19 cellular contexts compared by ENCODE assay signal in genomic region chr20:48629960-48630315, GRCh38.
DNase-seq lines count a peak whose midpoint lies in the region; ATAC-seq and TF ChIP-seq lines count a peak whose summit lies in the region.
"Had no signal": no experiment of that assay in that cellular context is flagged by ENCODE, and none has a peak within 500 bp of the region (broad histone marks: within the 10 kb centered on the region; RNA-seq: fewer than 3 reads in every experiment).

No MANE protein-coding gene starts in this region.

- H3K36me3 ChIP-seq in lower lobe of right lung (peaks cover 92% of the 10 kb centered on the region), upper lobe of right lung (peaks cover 47% of the 10 kb centered on the region)

- no peak overlapping the region for H3K4me3 Mint-ChIP-seq in activated T-cell treated with anti-CD3 and anti-CD28 coated beads, Interleukin-2, amount 50 U/mL, for 72 hours
- no peak overlapping the region for H3K4me3 Mint-ChIP-seq in activated T-cell treated with anti-CD3 and anti-CD28 coated beads, Interleukin-2, amount 50 U/mL, for 24 hours
- H3K4me3 Mint-ChIP-seq in chondrocyte (ENCODE audit: unreplicated experiment) = no peak overlapping the region
- H3K4me3 Mint-ChIP-seq: B cell; CD4-positive, alpha-beta T cell had no signal

- H3K27me3 Mint-ChIP-seq in activated T-cell treated with anti-CD3 and anti-CD28 coated beads, Interleukin-2, amount 50 U/mL, for 72 hours (ENCODE audit: low read depth) = no peaks in the 10 kb centered on the region
- H3K27me3 Mint-ChIP-seq in activated T-cell treated with anti-CD3 and anti-CD28 coated beads, Interleukin-2, amount 50 U/mL, for 24 hours = no peaks in the 10 kb centered on the region
- H3K27me3 Mint-ChIP-seq in chondrocyte (ENCODE audit: low read depth) = no peaks in the 10 kb centered on the region
- H3K27me3 Mint-ChIP-seq: B cell; CD4-positive, alpha-beta T cell had no signal

- H3K36me3 Mint-ChIP-seq in activated T-cell treated with anti-CD3 and anti-CD28 coated beads, Interleukin-2, amount 50 U/mL, for 72 hours (ENCODE audit: insufficient read depth in 2 of 2) = peaks cover 12 to 17% of the 10 kb centered on the region in 2 donors
- peaks cover 79% of the 10 kb centered on the region for H3K36me3 Mint-ChIP-seq in activated T-cell treated with anti-CD3 and anti-CD28 coated beads, Interleukin-2, amount 50 U/mL, for 24 hours (ENCODE audit: low read depth)
- H3K36me3 Mint-ChIP-seq in chondrocyte (ENCODE audit: low read depth) = peaks cover 3% of the 10 kb centered on the region

- H3K27me3 ChIP-seq in lower lobe of right lung (ENCODE audit: low read depth) = no peaks in the 10 kb centered on the region
- H3K27me3 ChIP-seq in upper lobe of right lung = no peaks in the 10 kb centered on the region

- no peak overlapping the region for H3K4me3 ChIP-seq in lower lobe of right lung
- H3K4me3 ChIP-seq in upper lobe of right lung = no peak overlapping the region

- H3K27ac Mint-ChIP-seq in activated T-cell treated with anti-CD3 and anti-CD28 coated beads, Interleukin-2, amount 50 U/mL, for 72 hours = peak overlapping the region; percentile 25
- no peak overlapping the region for H3K27ac Mint-ChIP-seq in activated T-cell treated with anti-CD3 and anti-CD28 coated beads, Interleukin-2, amount 50 U/mL, for 24 hours
- H3K27ac Mint-ChIP-seq in chondrocyte (ENCODE audit: unreplicated experiment) = no peak overlapping the region
- H3K27ac Mint-ChIP-seq: B cell; CD4-positive, alpha-beta T cell had no signal

- intact Hi-C loops in lower lobe of right lung (cut with DNase I) = no loop called here
- intact Hi-C loops in upper lobe of right lung (cut with DNase I) = loop anchor here (10.0 kb wide), 2 partner anchors 845 to 965 kb away; partner anchors contain the start of gene SULF2

- H3K9me3 ChIP-seq in lower lobe of right lung (no peaks in the 10 kb centered on the region), upper lobe of right lung (no peaks in the 10 kb centered on the region)

- no peak for DNase-seq in activated T-cell treated with anti-CD3 and anti-CD28 coated beads, Interleukin-2, amount 50 U/mL, for 72 hours
- no peak for DNase-seq in activated T-cell treated with anti-CD3 and anti-CD28 coated beads, Interleukin-2, amount 50 U/mL, for 24 hours
- DNase-seq in chondrocyte (ENCODE audit: low spot score) (peak; percentile 51), lower lobe of right lung (peak; percentile 22), activated gamma-delta T cell (lab: John Stamatoyannopoulos, UW) (no peak), DMS79 treated with DMSO at 0.1 percent for 48 hours (lab: John Stamatoyannopoulos, UW) (no peak), dermis blood vessel endothelial cell (no peak), upper lobe of right lung (no peak)
- DNase-seq: CD4-positive, alpha-beta T cell; DMS53; IMR-90; Karpas-422; NCI-H1417 treated with DMSO at 0.1 percent for 48 hours; NCI-H187 treated with DMSO at 0.1 percent for 48 hours; NCI-H524; NCI-H82; OCI-M1; Right ventricle myocardium superior had no signal

- TF ChIP-seq CTCF in chondrocyte (IDR thresholded peaks at IDR 0.05) (no peak), lower lobe of right lung (IDR thresholded peaks at IDR 0.05) (no peak), upper lobe of right lung (IDR thresholded peaks at IDR 0.05) (no peak)

- H3K4me1 ChIP-seq in lower lobe of right lung = no peaks in the 10 kb centered on the region
- no peaks in the 10 kb centered on the region for H3K4me1 ChIP-seq in upper lobe of right lung

- ATAC-seq in activated T-cell treated with anti-CD3 and anti-CD28 coated beads, Interleukin-2, amount 50 U/mL, for 72 hours (replicated peaks in 1 of 2) = no peak
- ATAC-seq in lower lobe of right lung (no peak), upper lobe of right lung (no peak)

- no peaks in the 10 kb centered on the region for H3K9me3 Mint-ChIP-seq in activated T-cell treated with anti-CD3 and anti-CD28 coated beads, Interleukin-2, amount 50 U/mL, for 72 hours
- H3K9me3 Mint-ChIP-seq in activated T-cell treated with anti-CD3 and anti-CD28 coated beads, Interleukin-2, amount 50 U/mL, for 24 hours = no peaks in the 10 kb centered on the region
- H3K9me3 Mint-ChIP-seq in chondrocyte (ENCODE audit: low read depth) = no peaks in the 10 kb centered on the region
- H3K9me3 Mint-ChIP-seq: CD4-positive, alpha-beta T cell had no signal

- H3K4me1 Mint-ChIP-seq in activated T-cell treated with anti-CD3 and anti-CD28 coated beads, Interleukin-2, amount 50 U/mL, for 72 hours (ENCODE audit: low read depth) = peaks cover 11% of the 10 kb centered on the region
- H3K4me1 Mint-ChIP-seq in activated T-cell treated with anti-CD3 and anti-CD28 coated beads, Interleukin-2, amount 50 U/mL, for 24 hours (ENCODE audit: low read depth) = peaks cover 12% of the 10 kb centered on the region
- no peaks in the 10 kb centered on the region for H3K4me1 Mint-ChIP-seq in chondrocyte (ENCODE audit: low read depth)
- H3K4me1 Mint-ChIP-seq: B cell had no signal

- no peak overlapping the region for H3K27ac ChIP-seq in lower lobe of right lung
- H3K27ac ChIP-seq in upper lobe of right lung = no peak overlapping the region

Comparison
In these comparisons a context has a peak if more than half of its experiments do, and no peak if none do; other contexts are left out.
1. DNase-seq: peak in chondrocyte (single experiment) and lower lobe of right lung (single experiment); none in activated T-cell treated with anti-CD3 and anti-CD28 coated beads, Interleukin-2, amount 50 U/mL, for 72 hours (0 of 2), activated T-cell treated with anti-CD3 and anti-CD28 coated beads, Interleukin-2, amount 50 U/mL, for 24 hours (single experiment), activated gamma-delta T cell (single experiment), DMS79 treated with DMSO at 0.1 percent for 48 hours (single experiment), dermis blood vessel endothelial cell (single experiment) and upper lobe of right lung (single experiment).